Comparison of ENCODE assay signal across 9 cellular contexts in genomic region chr6:43334466-43335095, GRCh38. TPM values are rescaled to one million over a fixed set of nuclear protein-coding genes. Genes with fewer than 3 reads are reported as not detected.
DNase-seq lines count a peak whose midpoint lies in the region; ATAC-seq, FAIRE-seq and TF ChIP-seq lines count a peak whose summit lies in the region.
"Had no signal": no experiment of that assay in that cellular context is flagged by ENCODE, and none has a peak within 500 bp of the region (broad histone marks: within the 10 kb centered on the region; RNA-seq: fewer than 3 reads in every experiment).

No MANE protein-coding gene starts in this region.

- TF ChIP-seq EP300 in GM12878 (IDR thresholded peaks at IDR 0.05; ENCODE audit: borderline replicate concordance in 1 of 2, control insufficient read depth in 1 of 2, low read depth in 2 of 2, low read length in 2 of 2): no peak

- H3K27me3 ChIP-seq in GM12878 (replicated peaks in 1 of 2; ENCODE audit: control insufficient read depth in 2 of 2, insufficient read depth in 2 of 2, low read length in 1 of 2): no peaks in the 10 kb centered on the region

- 0 out of 2 replicates have a peak, but pooled peaks have one; percentile 34 for TF ChIP-seq RAD21 in GM12878 (IDR thresholded peaks at IDR 0.05; ENCODE audit: insufficient read depth, low read depth, low read length)

- no peak overlapping the region for H3K4me3 ChIP-seq in GM12878

- POLR2A ChIA-PET in GM12878 (lab: Charles Lee): interaction anchor here (0.5 to 3.6 kb wide), 10 partner anchors 9 to 63 kb away, joined by 3 to 21 read pairs (median 4); partner anchors contain the start of gene ZNF318

- H3K79me2 ChIP-seq in GM12878 (ENCODE audit: control insufficient read depth, insufficient read depth, low read length): peaks cover 3% of the 10 kb centered on the region

- BruUV-seq in GM12878 (replicated peaks; lab: Mats Ljungman, UMichigan): no TSS peak

- peaks cover 2% of the 10 kb centered on the region; the same call in 1 of the 2 replicates for H4K20me1 ChIP-seq in GM12878 (ENCODE audit: control insufficient read depth, insufficient read depth)

- H2AFZ ChIP-seq in GM12878 (ENCODE audit: control insufficient read depth, low read depth, low read length): no peak overlapping the region

- no peak for ATAC-seq in GM12878
- no peak for ATAC-seq in GM21515 (IDR thresholded peaks at IDR 0.05; ENCODE audit: unreplicated experiment)
- no peak for ATAC-seq in activated CD4-positive, CD25-positive, alpha-beta regulatory T cell treated with anti-CD3 and anti-CD28 coated beads, Interleukin-2, amount 50 U/mL, for 24 hours

- in situ Hi-C loops in GM12878 (cut with MboI): no loop called here

- no peaks in the 10 kb centered on the region for H3K9me3 ChIP-seq in GM12878 (replicated peaks; ENCODE audit: control insufficient read depth, insufficient read depth, low read length)

- no peak for TF ChIP-seq POLR2A in GM12878 (IDR thresholded peaks at IDR 0.05; ENCODE audit: low read depth, low read length)

- CTCF ChIA-PET in GM12878 (lab: Yijun Ruan, JAX): interaction anchor here (0.6 to 7.9 kb wide), 26 partner anchors 10 to 172 kb away, joined by 3 to 83 read pairs (median 6); partner anchors contain the start of genes CRIP3, DNPH1, SLC22A7 and ZNF318

- 97% methylated on average over 2 of the region's 2 CpGs for WGBS in GM12878 (ENCODE audit: insufficient coverage, insufficient replicate concordance, low lambda C conversion rate, missing lambda C conversion rate)

- H3K27ac ChIP-seq in GM12878 (ENCODE audit: control insufficient read depth, insufficient read depth): no peak overlapping the region

- RAD21 ChIA-PET in GM12878 (lab: Charles Lee; ENCODE audit: unreplicated experiment): interaction anchor here (0.5 to 5.7 kb wide), 16 partner anchors 12 to 71 kb away, joined by 3 to 48 read pairs (median 5); partner anchors contain the start of gene CRIP3

- intact Hi-C loops in GM12878 (cut with micrococcal nuclease; ENCODE audit: unreplicated experiment): loop anchor here (2.0 kb wide), 1 partner anchor 72 kb away; no protein-coding TSS in a partner anchor

- SMC1A ChIA-PET in GM12878 (lab: Charles Lee; ENCODE audit: uncharacterized antibody, unreplicated experiment): interaction anchor here (0.6 to 8.4 kb wide), 20 partner anchors 10 to 110 kb away, joined by 3 to 90 read pairs (median 6); partner anchors contain the start of gene CRIP3

- peak; percentile 36 to 39 (median 37) for TF ChIP-seq CTCF in GM12878 (IDR thresholded peaks at IDR 0.05 in 2 of 3, conservative IDR thresholded peaks at IDR 0.05 in 1 of 3; ENCODE audit: control insufficient read depth in 2 of 3, extremely low read depth in 1 of 3, insufficient read depth in 1 of 3, low read depth in 3 of 3, low read length in 3 of 3)

- H3K36me3 ChIP-seq in GM12878 (ENCODE audit: control insufficient read depth in 2 of 2, insufficient read depth in 2 of 2, low read length in 1 of 2): peaks cover 0 to 24% of the 10 kb centered on the region in 2 experiments; a peak in 3 of 4 replicates

- H3K9ac ChIP-seq in GM12878 (ENCODE audit: control insufficient read depth, insufficient read depth, low read length): no peak overlapping the region

- peak; percentile 29 for DNase-seq in NCI-H2107 treated with DMSO at 0.1 percent for 48 hours (lab: John Stamatoyannopoulos, UW; ENCODE audit: unreplicated experiment)
- no peak for DNase-seq in NCI-H2107 (lab: John Stamatoyannopoulos, UW)
- DNase-seq in NCI-H2029 (lab: John Stamatoyannopoulos, UW): peak; percentile 47
- DNase-seq in GM12878 (ENCODE audit: low read depth, low spot score): no peak
- DNase-seq in kidney glomerular epithelial cell (lab: John Stamatoyannopoulos, UW): peak; percentile 61
- DNase-seq in activated CD4-positive, alpha-beta T cell treated with anti-CD3 and anti-CD28 coated beads for 4 hours: no peak

- FAIRE-seq in GM12878 (lab: Jason Lieb, UNC): no peak

- peaks cover 22% of the 10 kb centered on the region for H3K4me1 ChIP-seq in GM12878 (ENCODE audit: control insufficient read depth, insufficient read depth, low read length)

- no peak overlapping the region for H3K4me2 ChIP-seq in GM12878 (ENCODE audit: control insufficient read depth, insufficient read depth)

TF ChIP-seq in GM12878, 131 proteins besides CTCF, POLR2A, EP300 and RAD21 (continues in another document):
- TF ChIP-seq SMC3 (IDR thresholded peaks at IDR 0.05; ENCODE audit: borderline replicate concordance, low read length) (peak; percentile 22; the same call in 1 of the 2 replicates), IKZF1 (conservative IDR thresholded peaks at IDR 0.05) (0 out of 2 replicates have a peak, but pooled peaks have one; percentile 22), PML (IDR thresholded peaks at IDR 0.05; ENCODE audit: low read length) (no peak; the same call in 1 of the 2 replicates), SPI1 (IDR thresholded peaks at IDR 0.05; ENCODE audit: borderline replicate concordance, insufficient read depth, low read depth, low read length) (peak; percentile 28; the same call in 1 of the 2 replicates), IKZF2 (IDR thresholded peaks at IDR 0.05) (peak; percentile 16 to 25; a peak in 1 of 4 replicates), ATF2 (IDR thresholded peaks at IDR 0.05; ENCODE audit: low read length) (peak; percentile 35; the same call in 1 of the 2 replicates), CBX3 (IDR thresholded peaks at IDR 0.05; ENCODE audit: borderline replicate concordance, low read depth) (no peak)

RNA-seq across cellular contexts. Expression of gene CRIP3, which starts 26.0 kb away (rescaled TPM):
- 14.3 and 16.8 TPM in 2 replicates for total RNA-seq in GM12878 (2013; cell fraction: nucleolus; rRNA removed)
- total RNA-seq in GM12878 (2014; rRNA removed) (1.6 and 2.5 TPM in 2 replicates), GM12878 (2014; rRNA removed; fragmentation: Illumina TruSeq; extraction: Trizol) (1.7 and 1.8 TPM in 2 replicates), GM12878 (2021) (1.6 and 2.2 TPM in 2 replicates)
- polyA plus RNA-seq in GM12878 (2011; ENCODE audit: low read depth): 6.4 TPM
- polyA plus RNA-seq in GM12878 (2011; rRNA removed) (6.4 and 9.2 TPM in 2 replicates), GM12878 (2014; fragmentation: Illumina TruSeq; extraction: Trizol) (1.8 and 2.8 TPM in 2 replicates), GM12878 (2014; fragmentation: Nextera tagmentation; extraction: Ambion mirVana) (1 to 10 TPM; 1.7 to 2.3 TPM), GM12878 (2014; rRNA removed) (2.6 and 3.8 TPM in 2 replicates), GM12878 (2016; fragmentation: Nextera tagmentation; extraction: Ambion mirVana) (1 to 10 TPM; 1.5 to 1.8 TPM)
- polyA plus RNA-seq in GM12878 (2011; cell fraction: cytosol; rRNA removed): 7.1 and 12.2 TPM in 2 replicates
- 46.8 and 55.0 TPM in 2 replicates for polyA plus RNA-seq in GM12878 (2011; cell fraction: nucleus; rRNA removed)
- polyA plus RNA-seq in GM12878 (2012): 11.6 and 16.9 TPM in 2 replicates
- 7.2 and 17.1 TPM in 2 replicates for polyA minus RNA-seq in GM12878 (2011; rRNA and poly(A)+ RNA removed)
- 2.1 and 4.7 TPM in 2 replicates for polyA minus RNA-seq in GM12878 (2011; cell fraction: cytosol; rRNA and poly(A)+ RNA removed)
- 11.8 and 14.3 TPM in 2 replicates for polyA minus RNA-seq in GM12878 (2011; cell fraction: nucleus; rRNA and poly(A)+ RNA removed)

RNA-seq across cellular contexts. Expression of gene ZNF318, which starts 34.9 kb away (rescaled TPM):
- total RNA-seq in GM12878 (2013; cell fraction: nucleolus; rRNA removed): 123 and 126 TPM in 2 replicates
- 15.1 and 16.1 TPM in 2 replicates for total RNA-seq in GM12878 (2014; rRNA removed)
- total RNA-seq in GM12878 (2014; rRNA removed; fragmentation: Illumina TruSeq; extraction: Trizol): 12.3 and 13.0 TPM in 2 replicates
- total RNA-seq in GM12878 (2021): 27.9 and 29.3 TPM in 2 replicates
- 41.6 TPM for polyA plus RNA-seq in GM12878 (2011; ENCODE audit: low read depth)
- 79.8 and 83.9 TPM in 2 replicates for polyA plus RNA-seq in GM12878 (2011; rRNA removed)
- polyA plus RNA-seq in GM12878 (2011; cell fraction: cytosol; rRNA removed): 63.6 and 73.5 TPM in 2 replicates
- polyA plus RNA-seq in GM12878 (2011; cell fraction: nucleus; rRNA removed): 134 and 192 TPM in 2 replicates
- 45.1 and 74.2 TPM in 2 replicates for polyA plus RNA-seq in GM12878 (2012)
- polyA plus RNA-seq in GM12878 (2014; fragmentation: Illumina TruSeq; extraction: Trizol): 23.8 and 28.7 TPM in 2 replicates
- 1 to 10 TPM; 4.8 to 6.3 TPM for polyA plus RNA-seq in GM12878 (2014; fragmentation: Nextera tagmentation; extraction: Ambion mirVana)
- polyA plus RNA-seq in GM12878 (2014; rRNA removed): 16.1 and 16.6 TPM in 2 replicates
- polyA plus RNA-seq in GM12878 (2016; fragmentation: Nextera tagmentation; extraction: Ambion mirVana): 10 to 100 TPM in 1 of 2 experiments, 1 to 10 TPM in 1; 3.4 to 11.1 TPM
- polyA minus RNA-seq in GM12878 (2011; rRNA and poly(A)+ RNA removed): 153 and 156 TPM in 2 replicates
- polyA minus RNA-seq in GM12878 (2011; cell fraction: cytosol; rRNA and poly(A)+ RNA removed): 48.2 and 52.8 TPM in 2 replicates
- 82.8 and 88.9 TPM in 2 replicates for polyA minus RNA-seq in GM12878 (2011; cell fraction: nucleus; rRNA and poly(A)+ RNA removed)

RNA-seq across cellular contexts. Expression of gene SLC22A7, which starts 36.5 kb away (rescaled TPM):
- total RNA-seq in GM12878 (2013; cell fraction: nucleolus; rRNA removed): not detected in 2 replicates
- total RNA-seq in GM12878 (2014; rRNA removed) (not detected in 2 replicates), GM12878 (2014; rRNA removed; fragmentation: Illumina TruSeq; extraction: Trizol) (not detected in 2 replicates), GM12878 (2021) (0.31 TPM in 1 of 2 replicates, not detected in the other)
- not detected for polyA plus RNA-seq in GM12878 (2011; ENCODE audit: low read depth)
- polyA plus RNA-seq in GM12878 (2011; rRNA removed) (not detected in 2 replicates), GM12878 (2014; fragmentation: Illumina TruSeq; extraction: Trizol) (not detected in 2 replicates), GM12878 (2014; fragmentation: Nextera tagmentation; extraction: Ambion mirVana) (not detected), GM12878 (2014; rRNA removed) (not detected in 2 replicates), GM12878 (2016; fragmentation: Nextera tagmentation; extraction: Ambion mirVana) (under 1 TPM in 1 of 2 experiments, not detected in 1; 0.08 TPM)
- polyA plus RNA-seq in GM12878 (2011; cell fraction: cytosol; rRNA removed): not detected in 2 replicates
- not detected in 2 replicates for polyA plus RNA-seq in GM12878 (2011; cell fraction: nucleus; rRNA removed)
- polyA plus RNA-seq in GM12878 (2012): 0.24 and 0.50 TPM in 2 replicates
- polyA minus RNA-seq in GM12878 (2011; rRNA and poly(A)+ RNA removed): not detected in 2 replicates
- polyA minus RNA-seq in GM12878 (2011; cell fraction: cytosol; rRNA and poly(A)+ RNA removed): not detected in 2 replicates
- not detected in 2 replicates for polyA minus RNA-seq in GM12878 (2011; cell fraction: nucleus; rRNA and poly(A)+ RNA removed)
- total RNA-seq: CD4-positive, CD25-positive, alpha-beta regulatory T cell had no signal
- polyA plus RNA-seq: CD4-positive, CD25-positive, alpha-beta regulatory T cell had no signal

Comparison
In these comparisons a context has a peak if more than half of its experiments do, and no peak if none do; other contexts are left out.
1. DNase-seq: peak in NCI-H2107 treated with DMSO at 0.1 percent for 48 hours (single experiment), NCI-H2029 (single experiment) and kidney glomerular epithelial cell (single experiment); none in NCI-H2107 (single experiment), GM12878 (single experiment) and activated CD4-positive, alpha-beta T cell treated with anti-CD3 and anti-CD28 coated beads for 4 hours (0 of 2).